18 cellular contexts compared by ENCODE assay signal in the genomic region with DNA sequence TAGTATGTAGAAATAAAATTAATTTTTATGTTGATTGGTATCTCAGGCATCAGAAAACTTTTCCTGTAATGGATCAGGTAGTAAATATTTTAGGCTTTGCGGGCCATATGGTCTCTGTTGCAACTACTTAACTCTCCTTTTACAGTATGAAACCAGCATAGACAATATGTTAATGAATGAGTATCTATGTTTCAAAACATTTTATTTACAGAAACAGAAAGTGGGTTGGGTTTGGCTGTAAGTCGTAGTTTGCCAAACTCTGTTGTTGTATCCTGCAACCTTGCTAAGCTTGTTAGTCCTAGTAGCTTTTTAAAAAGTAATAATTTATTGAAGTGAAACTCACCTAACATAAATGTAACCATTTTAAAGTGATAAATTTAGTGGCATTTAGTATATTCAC.
DNase-seq lines count a peak whose midpoint lies in the region; ATAC-seq and TF ChIP-seq lines count a peak whose summit lies in the region.
"Had no signal": no experiment of that assay in that cellular context is flagged by ENCODE, and none has a peak within 500 bp of the region (broad histone marks: within the 10 kb centered on the region; RNA-seq: fewer than 3 reads in every experiment).

No MANE protein-coding gene starts in this region.

- no peaks in the 10 kb centered on the region for H3K9me2 ChIP-seq in MM.1S (replicated peaks; ENCODE audit: insufficient read depth, low read length)

- no peak overlapping the region for H3K4me3 Mint-ChIP-seq in natural killer cell treated with Interleukin-12 subunit alpha and Interleukin-12 subunit beta and Interleukin-15 and Interleukin-18, amount 100 ng/mL, for 72 hours
- H3K4me3 Mint-ChIP-seq: T-helper 17 cell had no signal

- H3K4me1 ChIP-seq in MM.1S (ENCODE audit: low read length): 0 out of 2 replicates have a peak, but pooled peaks cover 7% of the 10 kb centered on the region
- H3K4me1 ChIP-seq: SJCRH30 had no signal

- H3K27me3 Mint-ChIP-seq in natural killer cell treated with Interleukin-12 subunit alpha and Interleukin-12 subunit beta and Interleukin-15 and Interleukin-18, amount 100 ng/mL, for 72 hours: no peaks in the 10 kb centered on the region
- H3K27me3 Mint-ChIP-seq: T-helper 17 cell had no signal

- no peak for TF ChIP-seq CTCF in GM12865 (IDR thresholded peaks at IDR 0.05; ENCODE audit: insufficient read depth, low read depth, low read length, missing control alignments)
- TF ChIP-seq CTCF in MM.1S (IDR thresholded peaks at IDR 0.05; ENCODE audit: low read length): no peak

- H3F3A ChIP-seq in MM.1S (ENCODE audit: insufficient read depth, low read length): no peaks in the 10 kb centered on the region; the same call in 1 of the 2 replicates

- ATAC-seq in GM18907 (IDR thresholded peaks at IDR 0.05; ENCODE audit: unreplicated experiment) (peak; percentile 50), HG02678 (IDR thresholded peaks at IDR 0.05; ENCODE audit: unreplicated experiment) (peak; percentile 64)
- ATAC-seq in natural killer cell treated with Interleukin-12 subunit alpha and Interleukin-12 subunit beta and Interleukin-15 and Interleukin-18, amount 100 ng/mL, for 72 hours: no peak
- ATAC-seq: T-helper 17 cell had no signal

- no peak overlapping the region for H3K9ac ChIP-seq in MM.1S (ENCODE audit: low read length)

- H3K27ac ChIP-seq in MM.1S (ENCODE audit: low read length): no peak overlapping the region
- H3K27ac ChIP-seq: SJCRH30 had no signal

- H3K4me2 ChIP-seq in MM.1S (ENCODE audit: low read depth, low read length): no peak overlapping the region

- H3K79me2 ChIP-seq in MM.1S (ENCODE audit: low read length): no peaks in the 10 kb centered on the region

- no peaks in the 10 kb centered on the region for H4K20me1 ChIP-seq in MM.1S (ENCODE audit: insufficient read depth, low read length)

- DNase-seq in GM12865 (ENCODE audit: low read depth) (peak; percentile 33), MM.1S (peak; percentile 35), NCI-H2171 (lab: John Stamatoyannopoulos, UW) (no peak), NCI-H128 (lab: John Stamatoyannopoulos, UW; ENCODE audit: unreplicated experiment) (no peak), NAMALWA (ENCODE audit: low spot score) (no peak)
- DNase-seq in natural killer cell treated with Interleukin-12 subunit alpha and Interleukin-12 subunit beta and Interleukin-15 and Interleukin-18, amount 100 ng/mL, for 72 hours (ENCODE audit: low spot score): no peak
- DNase-seq: C1 segment of cervical spinal cord, H7, IMR-90, Kasumi-1, NCI-H1417 treated with DMSO at 0.1 percent for 48 hours, NCI-H2029, NCI-H2171 treated with DMSO at 0.1 percent for 48 hours, NCI-H748 treated with DMSO at 0.1 percent for 48 hours, SJCRH30, T-helper 17 cell had no signal

- H3K4me3 ChIP-seq in GM12865 (ENCODE audit: low read depth, low read length) (no peak overlapping the region), MM.1S (ENCODE audit: low read length) (no peak overlapping the region)
- H3K4me3 ChIP-seq: SJCRH30 had no signal

- peaks cover 28% of the 10 kb centered on the region for H3K36me3 Mint-ChIP-seq in natural killer cell treated with Interleukin-12 subunit alpha and Interleukin-12 subunit beta and Interleukin-15 and Interleukin-18, amount 100 ng/mL, for 72 hours

- no peak overlapping the region for H3K27ac Mint-ChIP-seq in natural killer cell treated with Interleukin-12 subunit alpha and Interleukin-12 subunit beta and Interleukin-15 and Interleukin-18, amount 100 ng/mL, for 72 hours
- H3K27ac Mint-ChIP-seq: T-helper 17 cell had no signal

- no peaks in the 10 kb centered on the region for H3K27me3 ChIP-seq in MM.1S (replicated peaks; ENCODE audit: insufficient read depth, low read length)
- H3K27me3 ChIP-seq: SJCRH30 had no signal

- H3K4me1 Mint-ChIP-seq in natural killer cell treated with Interleukin-12 subunit alpha and Interleukin-12 subunit beta and Interleukin-15 and Interleukin-18, amount 100 ng/mL, for 72 hours (ENCODE audit: low read depth in 2 of 2): peaks cover 15 to 22% of the 10 kb centered on the region in 2 donors
- H3K4me1 Mint-ChIP-seq: T-helper 17 cell had no signal

- no peaks in the 10 kb centered on the region for H3K36me3 ChIP-seq in MM.1S (replicated peaks; ENCODE audit: insufficient read depth, low read length)
- H3K36me3 ChIP-seq: SJCRH30 had no signal

- no peaks in the 10 kb centered on the region for H3K9me3 ChIP-seq in MM.1S (replicated peaks; ENCODE audit: insufficient read depth, low read length)
- H3K9me3 ChIP-seq: SJCRH30 had no signal

- H3K9me3 Mint-ChIP-seq in natural killer cell treated with Interleukin-12 subunit alpha and Interleukin-12 subunit beta and Interleukin-15 and Interleukin-18, amount 100 ng/mL, for 72 hours: peaks cover 7% of the 10 kb centered on the region

- H2AFZ ChIP-seq in MM.1S (ENCODE audit: low read length): no peak overlapping the region

Comparison
In these comparisons a context has a peak if more than half of its experiments do, and no peak if none do; other contexts are left out.
1. DNase-seq: peak in GM12865 (single experiment) and MM.1S (single experiment); none in natural killer cell treated with Interleukin-12 subunit alpha and Interleukin-12 subunit beta and Interleukin-15 and Interleukin-18, amount 100 ng/mL, for 72 hours (single experiment), NCI-H2171 (single experiment), NCI-H128 (single experiment) and NAMALWA (single experiment).
2. ATAC-seq: peak in GM18907 (single experiment) and HG02678 (single experiment); none in natural killer cell treated with Interleukin-12 subunit alpha and Interleukin-12 subunit beta and Interleukin-15 and Interleukin-18, amount 100 ng/mL, for 72 hours (0 of 2).